22 cellular contexts compared by ENCODE assay signal in the genomic region with DNA sequence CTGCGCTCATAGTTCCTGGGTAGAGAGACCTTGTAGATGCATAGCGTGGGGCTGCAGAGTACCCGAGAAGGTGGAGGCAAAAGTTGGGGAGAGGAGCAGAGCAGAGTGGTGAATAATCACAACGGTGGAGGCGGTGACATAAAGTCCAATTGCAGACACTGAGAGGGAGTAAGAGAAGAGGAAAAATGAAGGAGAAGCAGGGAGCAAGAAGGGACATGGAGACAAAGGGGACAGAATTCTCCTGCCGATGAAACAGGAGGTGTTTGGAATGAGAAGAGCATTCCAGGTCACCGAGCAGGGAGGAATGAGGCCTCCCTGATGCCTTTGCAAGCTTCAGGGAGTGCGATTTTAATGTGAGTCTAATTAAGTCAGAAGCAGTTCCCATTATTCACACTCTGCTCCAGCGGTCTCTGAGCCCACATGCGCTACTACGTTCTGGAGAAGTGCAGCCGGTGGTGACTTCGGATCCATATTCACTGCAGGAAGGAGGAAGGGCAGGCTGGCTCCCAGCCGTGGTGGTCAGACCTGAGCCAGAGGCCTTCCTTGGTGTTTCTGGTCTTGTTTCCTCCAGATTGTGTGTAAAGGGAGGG.
"Had no signal": no experiment of that assay in that cellular context is flagged by ENCODE, and none has a peak within 500 bp of the region (broad histone marks: within the 10 kb centered on the region; RNA-seq: fewer than 3 reads in every experiment).

No MANE protein-coding gene starts in this region.

- H3K4me3 ChIP-seq: colonic mucosa, esophagus squamous epithelium, gastroesophageal sphincter, lung, pancreas, sigmoid colon, skin epidermis, stomach had no signal

- H3K27me3 ChIP-seq: colonic mucosa, esophagus squamous epithelium, gastroesophageal sphincter, pancreas, sigmoid colon, stomach had no signal

- H3K36me3 ChIP-seq: colonic mucosa, esophagus squamous epithelium, gastroesophageal sphincter, pancreas, sigmoid colon, stomach had no signal

- ATAC-seq: gastroesophageal sphincter, left cardiac atrium, left ventricle myocardium superior, pancreas had no signal

- H3K27me3 Mint-ChIP-seq: naive B cell had no signal

- H3K9me3 ChIP-seq: colonic mucosa, esophagus squamous epithelium, gastroesophageal sphincter, pancreas, sigmoid colon, stomach had no signal

- H3K36me3 Mint-ChIP-seq: immature natural killer cell, naive B cell had no signal

- H3K4me1 Mint-ChIP-seq: immature natural killer cell, naive B cell had no signal

- DNase-seq: colonic mucosa; dermis blood vessel endothelial cell; effector CD8-positive, alpha-beta T cell; esophagus squamous epithelium; foreskin fibroblast; immature natural killer cell; kidney; left cardiac atrium; left ventricle myocardium superior; mesenchymal stem cell; naive B cell; pancreas; sigmoid colon; stimulated activated naive CD4-positive, alpha-beta T cell; stomach; substantia nigra; trophoblast cell had no signal

- H3K27ac Mint-ChIP-seq: immature natural killer cell, naive B cell, progenitor cell of endocrine pancreas had no signal

- H3K4me1 ChIP-seq: colonic mucosa, esophagus squamous epithelium, gastroesophageal sphincter, pancreas, stomach had no signal

- H3K4me3 Mint-ChIP-seq: immature natural killer cell had no signal

- H3K27ac ChIP-seq: colonic mucosa, epithelial cell of prostate, esophagus squamous epithelium, gastroesophageal sphincter, pancreas, sigmoid colon, skin epidermis, stomach had no signal
